In the genomic region with DNA sequence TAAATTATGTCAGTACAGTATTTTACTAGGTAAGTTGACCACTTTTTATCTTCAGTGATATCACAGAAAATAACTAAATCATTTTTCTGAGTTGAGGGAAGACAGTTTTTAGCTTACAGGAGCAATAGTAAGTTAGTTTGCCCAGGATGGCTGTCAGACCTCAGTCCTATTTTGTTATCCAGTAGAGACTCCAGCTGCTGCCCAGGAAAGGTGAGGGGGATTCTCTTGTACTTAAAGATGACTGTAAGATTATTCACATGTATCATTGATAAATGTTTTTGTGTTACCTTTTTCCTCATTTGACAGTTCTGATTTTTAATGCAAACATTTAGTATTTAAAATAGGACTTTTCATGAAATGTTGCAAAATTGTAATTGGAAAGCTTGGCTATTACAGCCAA, we compare ENCODE assay signal across 13 cellular contexts. TPM values are rescaled to one million over a fixed set of nuclear protein-coding genes. Genes with fewer than 3 reads are reported as not detected.
DNase-seq lines count a peak whose midpoint lies in the region; ATAC-seq and TF ChIP-seq lines count a peak whose summit lies in the region.
"Had no signal": no experiment of that assay in that cellular context is flagged by ENCODE, and none has a peak within 500 bp of the region (broad histone marks: within the 10 kb centered on the region; RNA-seq: fewer than 3 reads in every experiment).

No MANE protein-coding gene starts in this region.

- H3K27ac ChIP-seq in CD8-positive, alpha-beta T cell (ENCODE audit: low read depth, low read length) = no peak overlapping the region
- peak overlapping the region; percentile 32 for H3K27ac ChIP-seq in mammary epithelial cell (ENCODE audit: insufficient read depth, low read depth, low read length)
- peak overlapping the region; percentile 46 for H3K27ac ChIP-seq in neutrophil

- CTCF ChIA-PET in CD8-positive, alpha-beta T cell (lab: Charles Lee) = interaction anchor here (0.6 to 2.3 kb wide), 12 partner anchors 16 to 237 kb away, joined by 3 to 12 read pairs (median 3); no protein-coding TSS in a partner anchor
- CTCF ChIA-PET in mammary epithelial cell (lab: Charles Lee; ENCODE audit: low non-redundant PET) = no interaction called here

- intact Hi-C loops in CD8-positive, alpha-beta T cell (cut with DNase I, micrococcal nuclease) = loop anchor here in 1 of 2 experiments (1.0 to 2.0 kb wide), 7 partner anchors 7 to 63 kb away; partner anchors contain the start of gene GPR183
- intact Hi-C loops in mammary epithelial cell (cut with micrococcal nuclease) = no loop called here

- dilution Hi-C loops in mammary epithelial cell (cut with HindIII; ENCODE audit: low sequenced_read_pairs) = no loop called here

- no TSS peak for BruUV-seq in mammary epithelial cell (replicated peaks; lab: Mats Ljungman, UMichigan)

- no peak overlapping the region for H3K9ac ChIP-seq in mammary epithelial cell (ENCODE audit: insufficient read depth, low read length)

- H3K9me3 Mint-ChIP-seq in CD8-positive, alpha-beta T cell = no peaks in the 10 kb centered on the region
- no peaks in the 10 kb centered on the region for H3K9me3 Mint-ChIP-seq in IgD-negative memory B cell
- H3K9me3 Mint-ChIP-seq: GM23338 had no signal

- H3K36me3 ChIP-seq in CD8-positive, alpha-beta T cell (ENCODE audit: insufficient read depth, low read length) = peaks cover 5% of the 10 kb centered on the region
- H3K36me3 ChIP-seq in mammary epithelial cell (ENCODE audit: insufficient read depth, low read length) = peaks cover 3% of the 10 kb centered on the region
- H3K36me3 ChIP-seq in neutrophil = peaks cover 5% of the 10 kb centered on the region

- peaks cover 57% of the 10 kb centered on the region for H3K36me3 Mint-ChIP-seq in CD8-positive, alpha-beta T cell
- peaks cover 6% of the 10 kb centered on the region for H3K36me3 Mint-ChIP-seq in IgD-negative memory B cell

- H3K27ac Mint-ChIP-seq in CD8-positive, alpha-beta T cell = peak overlapping the region; percentile 92
- peak overlapping the region; percentile 29 to 87 (median 78) for H3K27ac Mint-ChIP-seq in IgD-negative memory B cell
- H3K27ac Mint-ChIP-seq: GM23338, progenitor cell of endocrine pancreas had no signal

- in situ Hi-C loops in mammary epithelial cell (cut with MboI; ENCODE audit: low sequenced_read_pairs in 2 of 2) = no loop called here

- peaks cover 73% of the 10 kb centered on the region for H3K4me1 Mint-ChIP-seq in CD8-positive, alpha-beta T cell (ENCODE audit: low read depth)
- peaks cover 38 to 49% (median 44%) of the 10 kb centered on the region in 3 donors for H3K4me1 Mint-ChIP-seq in IgD-negative memory B cell
- H3K4me1 Mint-ChIP-seq: GM23338 had no signal

- POLR2A ChIA-PET in CD8-positive, alpha-beta T cell (lab: Charles Lee) = interaction anchor here (0.6 to 1.0 kb wide), 4 partner anchors 9 to 858 kb away, joined by 3 read pairs; no protein-coding TSS in a partner anchor

- H3K4me3 Mint-ChIP-seq in CD8-positive, alpha-beta T cell = no peak overlapping the region
- peak overlapping the region in 3 of 4 donors; percentile 73 to 83 (median 76) for H3K4me3 Mint-ChIP-seq in IgD-negative memory B cell
- H3K4me3 Mint-ChIP-seq: GM23338 had no signal

- no peaks in the 10 kb centered on the region for H3K27me3 Mint-ChIP-seq in CD8-positive, alpha-beta T cell (ENCODE audit: low read depth)
- H3K27me3 Mint-ChIP-seq in IgD-negative memory B cell = no peaks in the 10 kb centered on the region
- H3K27me3 Mint-ChIP-seq: progenitor cell of endocrine pancreas had no signal

- no peak for TF ChIP-seq CTCF in CD8-positive, alpha-beta T cell (IDR thresholded peaks at IDR 0.05)
- no peak for TF ChIP-seq CTCF in mammary epithelial cell (conservative IDR thresholded peaks at IDR 0.05 in 1 of 2, IDR thresholded peaks at IDR 0.05 in 1 of 2; ENCODE audit: extremely low read depth in 1 of 2, insufficient read depth in 1 of 2, low read depth in 1 of 2, low read length in 2 of 2)
- no peak for TF ChIP-seq CTCF in neutrophil (IDR thresholded peaks at IDR 0.05)

- no peak overlapping the region for H3K4me3 ChIP-seq in CD8-positive, alpha-beta T cell (ENCODE audit: low read depth, low read length)
- H3K4me3 ChIP-seq in mammary epithelial cell (replicated peaks in 1 of 3; ENCODE audit: insufficient read depth in 1 of 3, low read depth in 2 of 3, low read length in 3 of 3) (no peak overlapping the region), neutrophil (ENCODE audit: low read depth in 1 of 2, low read length in 1 of 2) (no peak overlapping the region)
- H3K4me3 ChIP-seq: GM23338 had no signal

- H4K20me1 ChIP-seq in mammary epithelial cell (ENCODE audit: insufficient read depth, low read length) = peaks cover 3% of the 10 kb centered on the region

- no peaks in the 10 kb centered on the region for H3K79me2 ChIP-seq in mammary epithelial cell (ENCODE audit: insufficient read depth, low read length)

- DNase-seq in CD8-positive, alpha-beta T cell = no peak
- DNase-seq in mammary epithelial cell (no peak), NCI-H446 (lab: John Stamatoyannopoulos, UW) (no peak), Ammon's horn (ENCODE audit: low spot score) (no peak)
- DNase-seq: glutamatergic neuron; NCI-H774; stimulated activated CD4-positive, alpha-beta T cell treated with anti-CD3 and anti-CD28 coated beads, Interleukin-4, amount 100 ng/mL, for 4 hours had no signal

- ATAC-seq in CD8-positive, alpha-beta T cell = no peak
- ATAC-seq in GM21786 (IDR thresholded peaks at IDR 0.05; ENCODE audit: unreplicated experiment) (no peak), HG03175 (IDR thresholded peaks at IDR 0.05; ENCODE audit: unreplicated experiment) (no peak)
- ATAC-seq: GM23338 had no signal

- peaks cover 57% of the 10 kb centered on the region for H3K4me1 ChIP-seq in CD8-positive, alpha-beta T cell (ENCODE audit: insufficient read depth, low read length)
- H3K4me1 ChIP-seq in mammary epithelial cell (ENCODE audit: insufficient read depth, low read length) (peaks cover 38% of the 10 kb centered on the region), neutrophil (ENCODE audit: control insufficient read depth in 1 of 2, insufficient read depth in 1 of 2, low read depth in 1 of 2, low read length in 1 of 2) (peaks cover 12 to 23% of the 10 kb centered on the region in 2 experiments)

- H2AFZ ChIP-seq in mammary epithelial cell (ENCODE audit: low read depth, low read length) = no peak overlapping the region
- H2AFZ ChIP-seq: GM23338 had no signal

- no peaks in the 10 kb centered on the region for H3K27me3 ChIP-seq in CD8-positive, alpha-beta T cell (ENCODE audit: insufficient read depth, low read length)
- H3K27me3 ChIP-seq in mammary epithelial cell (ENCODE audit: insufficient read depth, low read length) (no peaks in the 10 kb centered on the region), neutrophil (no peaks in the 10 kb centered on the region)

- no peak overlapping the region for H3K4me2 ChIP-seq in mammary epithelial cell (ENCODE audit: insufficient read depth, low read depth, low read length)
- H3K4me2 ChIP-seq: GM23338 had no signal

- H3K9me3 ChIP-seq in CD8-positive, alpha-beta T cell (ENCODE audit: low read length) = no peaks in the 10 kb centered on the region
- H3K9me3 ChIP-seq in mammary epithelial cell (replicated peaks; ENCODE audit: insufficient read depth, low read length) = no peaks in the 10 kb centered on the region
- H3K9me3 ChIP-seq in neutrophil = no peaks in the 10 kb centered on the region

RNA-seq across cellular contexts. Expression of gene GPR183, which starts 14.5 kb away (rescaled TPM):
- 10 to 100 TPM; 80.2 to 85.5 TPM for total RNA-seq in CD8-positive, alpha-beta T cell
- 494 TPM for polyA plus RNA-seq in IgD-negative memory B cell
- total RNA-seq in mammary epithelial cell = not detected
- polyA plus RNA-seq in mammary epithelial cell = not detected
- not detected for polyA minus RNA-seq in mammary epithelial cell
- total RNA-seq: GM23338, progenitor cell of endocrine pancreas had no signal

Comparison
In these comparisons a context has a peak if more than half of its experiments do, and no peak if none do; other contexts are left out.
1. RNA of gene GPR183, which starts 14.5 kb away (total RNA-seq): 80.2 to 85.5 TPM in CD8-positive, alpha-beta T cell; not detected in mammary epithelial cell; every median in the first group is over 10 times any median in the second.